Comparison of ENCODE assay signal across 1 cellular context in genomic region chr7:155459133-155459866, GRCh38.
A peak's percentile ranks its signal among the peaks of the same experiment; 100 is the strongest.
TF ChIP-seq lines count a peak whose summit lies in the region.

No MANE protein-coding gene starts in this region.

TF ChIP-seq in HEK293, 187 proteins besides CTCF, POLR2A, EP300 and RAD21 (continued from another document and continues in another):
- TF ChIP-seq ZNF362 (tag by site-specific recombination; IDR thresholded peaks at IDR 0.05) (no peak), ZNF132 (tag by site-specific recombination; IDR thresholded peaks at IDR 0.05; ENCODE audit: borderline replicate concordance) (no peak), ZNF600 (tag by site-specific recombination; IDR thresholded peaks at IDR 0.05) (peak; percentile 74), ZNF660 (tag by site-specific recombination; IDR thresholded peaks at IDR 0.05) (no peak), ZNF341 (tag by site-specific recombination; IDR thresholded peaks at IDR 0.05; ENCODE audit: low read depth) (peak; percentile 51; the same call in 1 of the 2 replicates), ZNF449 (tag by site-specific recombination; IDR thresholded peaks at IDR 0.05) (peak; percentile 28; the same call in 1 of the 2 replicates), ZIC2 (tag by site-specific recombination; IDR thresholded peaks at IDR 0.05) (0 out of 2 replicates have a peak, but pooled peaks have one; percentile 3), BCL6B (tag by site-specific recombination; IDR thresholded peaks at IDR 0.05) (no peak), OSR2 (tag by site-specific recombination; IDR thresholded peaks at IDR 0.05) (no peak), ZBTB20 (tag by site-specific recombination; IDR thresholded peaks at IDR 0.05) (peak; percentile 75), ZNF366 (tag by site-specific recombination; conservative IDR thresholded peaks at IDR 0.05) (peak; percentile 71), KLF8 (tag by site-specific recombination; IDR thresholded peaks at IDR 0.05) (no peak), ZNF76 (tag by site-specific recombination; IDR thresholded peaks at IDR 0.05; ENCODE audit: borderline replicate concordance, low read depth) (no peak), ZNF2 (tag by site-specific recombination; IDR thresholded peaks at IDR 0.05) (peak; percentile 57; the same call in 1 of the 2 replicates), ZNF416 (tag by site-specific recombination; IDR thresholded peaks at IDR 0.05) (no peak), ZSCAN18 (tag by site-specific recombination; IDR thresholded peaks at IDR 0.05) (no peak), ZNF645 (tag by site-specific recombination; IDR thresholded peaks at IDR 0.05) (no peak), ZNF580 (tag by site-specific recombination; IDR thresholded peaks at IDR 0.05) (no peak), ZBTB11 (tag by site-specific recombination; conservative IDR thresholded peaks at IDR 0.05; ENCODE audit: low read depth) (peak; percentile 97), ZNF394 (tag by site-specific recombination; IDR thresholded peaks at IDR 0.05; ENCODE audit: borderline replicate concordance) (no peak), PRDM6 (tag by site-specific recombination; IDR thresholded peaks at IDR 0.05) (no peak), EGR2 (tag by site-specific recombination; IDR thresholded peaks at IDR 0.05; ENCODE audit: low read depth) (no peak), REST (tag by site-specific recombination; IDR thresholded peaks at IDR 0.05) (no peak; the same call in 1 of the 2 replicates), ZNF830 (tag by site-specific recombination; IDR thresholded peaks at IDR 0.05; ENCODE audit: low read depth) (no peak), ZNF391 (tag by site-specific recombination; IDR thresholded peaks at IDR 0.05; ENCODE audit: borderline replicate concordance, low read depth) (peak; percentile 15; the same call in 1 of the 2 replicates), SP3 (tag by site-specific recombination; IDR thresholded peaks at IDR 0.05) (0 out of 2 replicates have a peak, but pooled peaks have one; percentile 9), MZF1 (tag by site-specific recombination; IDR thresholded peaks at IDR 0.05; ENCODE audit: borderline replicate concordance) (no peak), SP7 (tag by site-specific recombination; IDR thresholded peaks at IDR 0.05) (0 out of 2 replicates have a peak, but pooled peaks have one; percentile 17), ZNF398 (tag by site-specific recombination; IDR thresholded peaks at IDR 0.05) (peak; percentile 58; the same call in 1 of the 2 replicates), ZNF629 (tag by site-specific recombination; IDR thresholded peaks at IDR 0.05) (no peak), ZNF248 (tag by site-specific recombination; IDR thresholded peaks at IDR 0.05) (no peak), ZNF16 (tag by site-specific recombination; IDR thresholded peaks at IDR 0.05; ENCODE audit: low read depth) (no peak), ZBTB6 (tag by site-specific recombination; IDR thresholded peaks at IDR 0.05) (no peak), ZEB2 (tag by site-specific recombination; IDR thresholded peaks at IDR 0.05) (peak; percentile 65; the same call in 1 of the 2 replicates), ZNF561 (tag by site-specific recombination; IDR thresholded peaks at IDR 0.05; ENCODE audit: borderline replicate concordance) (no peak), ZNF670 (tag by site-specific recombination; IDR thresholded peaks at IDR 0.05; ENCODE audit: low read depth) (no peak)
